Comparison of ENCODE assay signal across 29 cellular contexts in genomic region chr5:81172710-81173109, GRCh38.
"Had no signal": no experiment of that assay in that cellular context is flagged by ENCODE, and none has a peak within 500 bp of the region (broad histone marks: within the 10 kb centered on the region; RNA-seq: fewer than 3 reads in every experiment).

No MANE protein-coding gene starts in this region.

- ATAC-seq: activated T-cell treated with anti-CD3 and anti-CD28 coated beads, Interleukin-2, amount 50 U/mL, for 4 hours; K562; WTC11 had no signal

- H3K9me3 ChIP-seq: adrenal gland, breast epithelium, Peyer's patch, SJCRH30, SK-N-SH had no signal

- H3K4me1 ChIP-seq: adrenal gland, breast epithelium, Peyer's patch had no signal

- H3K9me2 ChIP-seq: SK-N-SH had no signal

- DNase-seq: activated CD4-positive, alpha-beta T cell treated with anti-CD3 and anti-CD28 coated beads, Interleukin-2, amount 10 ng/mL, durations not matched to agents 24 days and 14 days; activated CD4-positive, alpha-beta T cell treated with anti-CD3 and anti-CD28 coated beads, Interleukin-2, amount 50 U/mL, for 48 hours; activated CD4-positive, CD25-positive, alpha-beta regulatory T cell treated with anti-CD3 and anti-CD28 coated beads, Interleukin-2, amount 50 U/mL, for 72 hours; activated gamma-delta T cell treated with Interleukin-2 at 50 U/mL for 16 hours; activated naive CD4-positive, alpha-beta T cell treated with anti-CD3 and anti-CD28 coated beads, Interleukin-2, amount 10 ng/mL, durations not matched to agents 7 days and 5 days; activated naive CD8-positive, alpha-beta T cell treated with anti-CD3 and anti-CD28 coated beads, Interleukin-2, amount 10 ng/mL, durations not matched to agents 7 days and 5 days; activated T-cell treated with anti-CD3 and anti-CD28 coated beads, Interleukin-2, amount 50 U/mL, for 4 hours; adrenal gland; aorta; caudate nucleus; Kasumi-1; NCI-H1092; NCI-H1417; NCI-H2029; NCI-H2107; NCI-H2171 treated with DMSO at 0.1 percent for 48 hours; NCI-H226; NCI-H526; NCI-H82; OCI-M1; Peyer's patch; Right ventricle myocardium superior; SJCRH30; SK-N-SH; T-helper 1 cell had no signal

- H3K4me3 ChIP-seq: adrenal gland, breast epithelium, K562, Peyer's patch, SJCRH30 had no signal

- H3K9ac ChIP-seq: SK-N-SH had no signal

- H3K27me3 ChIP-seq: adrenal gland, breast epithelium, Peyer's patch, SJCRH30 had no signal

- H3K27ac ChIP-seq: adrenal gland, breast epithelium, Peyer's patch, RWPE1, SJCRH30 had no signal

- H3K4me2 ChIP-seq: SK-N-SH had no signal

- H3K36me3 ChIP-seq: adrenal gland, breast epithelium, Peyer's patch, SJCRH30 had no signal
